Comparison of ENCODE assay signal across 8 cellular contexts in genomic region chr12:46536316-46536715, GRCh38.
DNase-seq lines count a peak whose midpoint lies in the region; ATAC-seq and TF ChIP-seq lines count a peak whose summit lies in the region.
"Not testable (repeated sequence)": the region's sequence is repeated elsewhere in the genome, so short reads cannot be mapped to it uniquely, and the experiment has no call there.

No MANE protein-coding gene starts in this region.

- H3K9ac ChIP-seq in neural progenitor cell = not testable (repeated sequence)

- H3K9me3 ChIP-seq in neural progenitor cell (ENCODE audit: low read depth) = not testable (repeated sequence)

- H3K36me3 ChIP-seq in neural progenitor cell = not testable (repeated sequence)

- not testable (repeated sequence) for H4K20me1 ChIP-seq in neural progenitor cell (ENCODE audit: low read depth)

- H3K4me3 Mint-ChIP-seq in neural progenitor cell = not testable (repeated sequence)

- not testable (repeated sequence) for H3F3A ChIP-seq in neural progenitor cell (ENCODE audit: low read depth)

- not testable (repeated sequence) for H3K27ac ChIP-seq in neural progenitor cell

- peak; percentile 27 for DNase-seq in GDM1 (lab: John Stamatoyannopoulos, UW)
- peak; percentile 67 for DNase-seq in KBM-7
- peak; percentile 79 for DNase-seq in SIG-M5 treated with dmso at 0.1 percent for 504 hours (lab: John Stamatoyannopoulos, UW; ENCODE audit: unreplicated experiment)
- DNase-seq in fibroblast of pulmonary artery (ENCODE audit: low read depth) = peak; percentile 68
- not testable (repeated sequence) for DNase-seq in neural progenitor cell (ENCODE audit: low spot score)

- H3K4me1 Mint-ChIP-seq in neural progenitor cell = not testable (repeated sequence)

- ATAC-seq in GM19043 (IDR thresholded peaks at IDR 0.05; ENCODE audit: low read depth, unreplicated experiment) (peak; percentile 87), GM21825 (IDR thresholded peaks at IDR 0.05; ENCODE audit: unreplicated experiment) (peak; percentile 88), HG03025 (IDR thresholded peaks at IDR 0.05; ENCODE audit: low FRiP score, unreplicated experiment) (peak; percentile 90)

- TF ChIP-seq CTCF in fibroblast of pulmonary artery (IDR thresholded peaks at IDR 0.05; ENCODE audit: low read length, missing control alignments); neural progenitor cell (IDR thresholded peaks at IDR 0.05): not testable (repeated sequence)

- H3K4me3 ChIP-seq in fibroblast of pulmonary artery (replicated peaks; ENCODE audit: low read depth, low read length); neural progenitor cell: not testable (repeated sequence)

- in situ Hi-C loops in KBM-7 (cut with MboI; ENCODE audit: low pct_unique_long_range_greater_than_20kb, low sequenced_read_pairs) = not testable (repeated sequence)

- not testable (repeated sequence) for H3K27ac Mint-ChIP-seq in neural progenitor cell

- peak overlapping the region; percentile 20 for H2AFZ ChIP-seq in neural progenitor cell (replicated peaks)

- not testable (repeated sequence) for H3K4me2 ChIP-seq in neural progenitor cell

- H3K27me3 Mint-ChIP-seq in neural progenitor cell (ENCODE audit: insufficient read depth, low read depth) = not testable (repeated sequence)

- not testable (repeated sequence) for H3K36me3 Mint-ChIP-seq in neural progenitor cell

- H3K79me2 ChIP-seq in neural progenitor cell (ENCODE audit: low read depth) = not testable (repeated sequence)

- not testable (repeated sequence) for H3K4me1 ChIP-seq in neural progenitor cell

- not testable (repeated sequence) for H3K27me3 ChIP-seq in neural progenitor cell

- not testable (repeated sequence) for H3K9me3 Mint-ChIP-seq in neural progenitor cell
